22 cellular contexts compared by ENCODE assay signal in genomic region chr2:9373047-9373446, GRCh38. TPM values are rescaled to one million over a fixed set of nuclear protein-coding genes. Genes with fewer than 3 reads are reported as not detected.
DNase-seq lines count a peak whose midpoint lies in the region; ATAC-seq and TF ChIP-seq lines count a peak whose summit lies in the region.
"Had no signal": no experiment of that assay in that cellular context is flagged by ENCODE, and none has a peak within 500 bp of the region (broad histone marks: within the 10 kb centered on the region; RNA-seq: fewer than 3 reads in every experiment).

No MANE protein-coding gene starts in this region.

- 93 to 96% methylated on average over 17 of the region's 17 CpGs for WGBS in GM23248 (ENCODE audit: low coverage in 1 of 2, low lambda C conversion rate in 2 of 2, missing lambda C conversion rate in 2 of 2), 2 experiments

- TF ChIP-seq CTCF in BE2C (IDR thresholded peaks at IDR 0.05; ENCODE audit: low read depth, low read length) = no peak

- ATAC-seq in GM19324 (IDR thresholded peaks at IDR 0.05; ENCODE audit: low FRiP score, unreplicated experiment) (peak; percentile 52), GM21528 (IDR thresholded peaks at IDR 0.05; ENCODE audit: low FRiP score, unreplicated experiment) (no peak)
- ATAC-seq: activated naive CD4-positive, alpha-beta T cell treated with anti-CD3 and anti-CD28 coated beads, Interleukin-2, amount 50 U/mL, for 72 hours; esophagus mucosa; natural killer cell treated with Interleukin-12 subunit alpha and Interleukin-12 subunit beta and Interleukin-15 and Interleukin-18, amount 100 ng/mL, for 72 hours; psoas muscle; SK-N-SH treated with all-trans-retinoic acid at 6 μM for 48 hours had no signal

- H3K4me2 ChIP-seq in GM23248 (ENCODE audit: unreplicated experiment) = no peak overlapping the region

- in situ Hi-C loops in GM23248 (cut with MboI) = no loop called here

- peaks cover 48% of the 10 kb centered on the region for H3F3A ChIP-seq in GM23248 (ENCODE audit: insufficient read depth)

- no peaks in the 10 kb centered on the region for H3K9me3 ChIP-seq in BE2C
- no peaks in the 10 kb centered on the region for H3K9me3 ChIP-seq in GM23248 (ENCODE audit: low read depth)
- H3K9me3 ChIP-seq: psoas muscle had no signal

- no peak overlapping the region for H3K4me3 ChIP-seq in BE2C (ENCODE audit: low read depth, low read length)
- no peak overlapping the region for H3K4me3 ChIP-seq in GM23248
- H3K4me3 ChIP-seq: dorsolateral prefrontal cortex, psoas muscle had no signal

- no peak overlapping the region for H2AFZ ChIP-seq in GM23248

- H3K27ac ChIP-seq in GM23248 = no peak overlapping the region
- H3K27ac ChIP-seq: dorsolateral prefrontal cortex, psoas muscle had no signal

- no peak overlapping the region for H3K9ac ChIP-seq in GM23248

- DNase-seq in BE2C (peak; percentile 39), NCI-H2107 treated with DMSO at 0.1 percent for 48 hours (lab: John Stamatoyannopoulos, UW; ENCODE audit: unreplicated experiment) (peak; percentile 30), left kidney (ENCODE audit: low read depth, low spot score) (peak; percentile 60), GM23248 (no peak), hypothalamus (lab: John Stamatoyannopoulos, UW) (no peak), anterior cingulate cortex (lab: John Stamatoyannopoulos, UW) (no peak)
- DNase-seq: activated CD4-positive, alpha-beta T cell treated with anti-CD3 and anti-CD28 coated beads, Interleukin-2, amount 10 ng/mL, durations not matched to agents 7 days and 5 days; activated T-cell treated with anti-CD3 and anti-CD28 coated beads for 4 hours; CD8-positive, alpha-beta memory T cell; dorsolateral prefrontal cortex; GDM1; glutamatergic neuron; KBM-7; NCI-H1694 treated with DMSO at 0.1 percent for 48 hours; psoas muscle; stimulated activated naive CD4-positive, alpha-beta T cell had no signal

- H3K79me2 ChIP-seq in GM23248 (ENCODE audit: insufficient read depth) = peaks cover 41% of the 10 kb centered on the region

- H3K4me1 ChIP-seq in BE2C (peaks cover 1% of the 10 kb centered on the region), GM23248 (ENCODE audit: insufficient read depth) (peaks cover 24% of the 10 kb centered on the region)
- H3K4me1 ChIP-seq: psoas muscle had no signal

- H3K36me3 ChIP-seq in BE2C = no peaks in the 10 kb centered on the region; the same call in 1 of the 2 replicates
- H3K36me3 ChIP-seq in GM23248 (ENCODE audit: low read depth) = peaks cover 29% of the 10 kb centered on the region

- H3K27me3 ChIP-seq in BE2C (no peaks in the 10 kb centered on the region), GM23248 (replicated peaks; ENCODE audit: insufficient read depth) (no peaks in the 10 kb centered on the region)
- H3K27me3 ChIP-seq: dorsolateral prefrontal cortex had no signal

- no peaks in the 10 kb centered on the region for H4K20me1 ChIP-seq in GM23248 (ENCODE audit: insufficient read depth)

- H3K9me2 ChIP-seq in GM23248 (ENCODE audit: insufficient read depth) = no peaks in the 10 kb centered on the region

RNA-seq across cellular contexts. Expression of gene ITGB1BP1, which starts 50.3 kb away (rescaled TPM):
- polyA plus RNA-seq in BE2C (2012; ENCODE audit: insufficient read depth, insufficient read length, low read depth) = 58.2 TPM
- total RNA-seq in GM23248 (2014; rRNA removed; shearing (Covaris generic)) = 39.0 and 52.2 TPM in 2 replicates
- 280 and 289 TPM in 2 replicates for polyA plus RNA-seq in GM23248 (2016; fragmentation: Nextera tagmentation; extraction: Ambion mirVana)

RNA-seq across cellular contexts. Expression of gene CPSF3, which starts 50.4 kb away (rescaled TPM):
- 47.9 TPM for polyA plus RNA-seq in BE2C (2012; ENCODE audit: insufficient read depth, insufficient read length, low read depth)
- 34.0 and 39.6 TPM in 2 replicates for total RNA-seq in GM23248 (2014; rRNA removed; shearing (Covaris generic))
- 37.7 and 40.3 TPM in 2 replicates for polyA plus RNA-seq in GM23248 (2016; fragmentation: Nextera tagmentation; extraction: Ambion mirVana)

Comparison
In these comparisons a context has a peak if more than half of its experiments do, and no peak if none do; other contexts are left out.
1. DNase-seq: peak in BE2C (single experiment), NCI-H2107 treated with DMSO at 0.1 percent for 48 hours (single experiment) and left kidney (single experiment); none in GM23248 (single experiment), hypothalamus (0 of 51) and anterior cingulate cortex (0 of 58).